Comparison of ENCODE assay signal across 8 cellular contexts in the genomic region with DNA sequence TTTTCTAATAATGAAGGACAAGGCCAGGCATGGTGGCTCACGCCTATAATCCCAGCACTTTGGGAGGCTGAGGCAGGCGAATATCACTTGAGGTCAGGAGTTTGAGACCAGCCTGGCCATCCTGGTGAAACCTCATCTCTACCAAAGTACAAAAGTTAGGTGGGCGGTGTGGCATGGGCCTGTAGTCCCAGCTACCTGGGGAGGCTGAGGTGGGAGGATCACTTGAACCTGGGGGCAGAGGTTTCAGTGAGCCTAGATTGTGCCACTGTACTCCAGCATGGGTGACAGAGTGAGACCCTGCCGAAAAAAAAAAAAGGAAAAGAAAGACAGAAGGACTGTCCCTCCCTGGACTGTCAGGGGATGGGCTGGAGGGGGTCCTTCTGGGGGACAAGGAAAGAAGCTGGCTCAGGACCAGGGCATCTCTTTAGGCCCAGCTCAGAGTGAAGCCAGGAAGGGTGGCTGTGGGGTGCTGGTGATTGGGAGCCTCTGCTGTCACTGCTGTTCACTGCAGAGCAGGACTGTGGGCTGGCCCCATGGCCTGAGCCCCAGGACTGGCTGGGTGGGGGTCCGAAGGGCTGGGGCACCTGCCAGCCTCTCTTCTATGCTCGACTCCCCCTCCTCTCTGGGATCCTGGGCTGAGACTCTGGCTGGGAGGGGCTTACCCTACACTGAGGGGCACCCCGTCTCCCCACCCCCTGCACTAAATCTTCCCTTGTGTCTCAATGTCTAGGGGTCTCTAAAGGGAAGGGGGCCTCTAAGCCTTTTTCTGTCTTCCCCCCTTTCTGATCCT.
DNase-seq lines count a peak whose midpoint lies in the region; ATAC-seq lines count a peak whose summit lies in the region.

No MANE protein-coding gene starts in this region.

- H3K9ac ChIP-seq in mucosa of stomach (ENCODE audit: low read length): peak overlapping the region; percentile 70

- H3K9me3 ChIP-seq in mucosa of stomach (ENCODE audit: control insufficient read depth, low read length): no peaks in the 10 kb centered on the region

- H3K4me3 Mint-ChIP-seq in stimulated activated naive CD8-positive, alpha-beta T cell treated with anti-CD3 and anti-CD28 coated beads, Interleukin-15, Interleukin-2, amounts not matched to agents 100 ng/mL and 50 ng/mL, for 24 hours: peak overlapping the region; percentile 69

- H3K27me3 Mint-ChIP-seq in stimulated activated naive CD8-positive, alpha-beta T cell treated with anti-CD3 and anti-CD28 coated beads, Interleukin-15, Interleukin-2, amounts not matched to agents 100 ng/mL and 50 ng/mL, for 24 hours: peaks cover 39% of the 10 kb centered on the region

- H3K4me1 ChIP-seq in mucosa of stomach (ENCODE audit: control insufficient read depth, insufficient read depth, low read length): peaks cover 10% of the 10 kb centered on the region

- peak overlapping the region; percentile 98 for H3K27ac ChIP-seq in caudate nucleus (ENCODE audit: low read depth, low read length)

- no peaks in the 10 kb centered on the region for H3K36me3 ChIP-seq in mucosa of stomach (ENCODE audit: control insufficient read depth, insufficient read depth, low read length)

- H3K27me3 ChIP-seq in mucosa of stomach (ENCODE audit: control insufficient read depth, insufficient read depth, low read length): peaks cover 19% of the 10 kb centered on the region

- peak overlapping the region; percentile 61 for H3K27ac Mint-ChIP-seq in stimulated activated naive CD8-positive, alpha-beta T cell treated with anti-CD3 and anti-CD28 coated beads, Interleukin-15, Interleukin-2, amounts not matched to agents 100 ng/mL and 50 ng/mL, for 24 hours

- peaks cover 25% of the 10 kb centered on the region for H3K4me1 Mint-ChIP-seq in stimulated activated naive CD8-positive, alpha-beta T cell treated with anti-CD3 and anti-CD28 coated beads, Interleukin-15, Interleukin-2, amounts not matched to agents 100 ng/mL and 50 ng/mL, for 24 hours (ENCODE audit: low read depth)

- no peaks in the 10 kb centered on the region for H3K36me3 Mint-ChIP-seq in stimulated activated naive CD8-positive, alpha-beta T cell treated with anti-CD3 and anti-CD28 coated beads, Interleukin-15, Interleukin-2, amounts not matched to agents 100 ng/mL and 50 ng/mL, for 24 hours (ENCODE audit: low read depth)

- no peak for DNase-seq in stimulated activated naive CD8-positive, alpha-beta T cell treated with anti-CD3 and anti-CD28 coated beads, Interleukin-15, Interleukin-2, amounts not matched to agents 100 U/mL and 50 U/mL, for 24 hours
- DNase-seq in caudate nucleus (lab: John Stamatoyannopoulos, UW) (no peak), foreskin melanocyte (no peak), CD1c-positive myeloid dendritic cell (ENCODE audit: extremely low spot score) (no peak)

- H3K4me3 ChIP-seq in mucosa of stomach (ENCODE audit: low read length): no peak overlapping the region

- H3K9me3 Mint-ChIP-seq in stimulated activated naive CD8-positive, alpha-beta T cell treated with anti-CD3 and anti-CD28 coated beads, Interleukin-15, Interleukin-2, amounts not matched to agents 100 ng/mL and 50 ng/mL, for 24 hours: no peaks in the 10 kb centered on the region

- ATAC-seq in stimulated activated naive CD8-positive, alpha-beta T cell treated with anti-CD3 and anti-CD28 coated beads, Interleukin-15, Interleukin-2, amounts not matched to agents 100 U/mL and 50 U/mL, for 24 hours: no peak
- no peak for ATAC-seq in HG02840 (IDR thresholded peaks at IDR 0.05; ENCODE audit: low FRiP score, unreplicated experiment)
- ATAC-seq in GM18519 (IDR thresholded peaks at IDR 0.05; ENCODE audit: low FRiP score, unreplicated experiment): no peak
